In the genomic region with DNA sequence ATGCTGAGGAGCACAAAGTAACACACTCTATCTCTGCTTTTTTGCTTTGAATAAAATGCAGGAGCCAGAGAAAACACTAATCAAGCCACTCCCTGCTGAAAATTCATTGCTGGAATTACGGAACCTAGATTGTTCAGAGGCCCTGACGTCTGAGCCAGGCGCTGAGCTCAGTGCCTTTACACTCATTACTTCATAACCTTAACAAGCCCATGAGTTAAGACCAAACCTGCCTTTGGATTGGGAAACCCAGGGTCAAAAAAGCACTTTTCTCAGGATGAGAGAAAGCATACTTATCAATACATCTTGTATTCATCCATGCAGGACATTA, we compare ENCODE assay signal across 8 cellular contexts. TPM values are rescaled to one million over a fixed set of nuclear protein-coding genes. Genes with fewer than 3 reads are reported as not detected.
DNase-seq lines count a peak whose midpoint lies in the region; ATAC-seq, FAIRE-seq and TF ChIP-seq lines count a peak whose summit lies in the region.

No MANE protein-coding gene starts in this region.

- ATAC-seq in GM21390 (IDR thresholded peaks at IDR 0.05; ENCODE audit: unreplicated experiment) (peak; percentile 29), IMR-90 (ENCODE audit: low read depth) (peak; percentile 18)
- peak; percentile 31 for ATAC-seq in stimulated activated naive CD8-positive, alpha-beta T cell treated with anti-CD3 and anti-CD28 coated beads, Interleukin-15, amount 100 ng/mL, for 72 hours

- peaks cover 36% of the 10 kb centered on the region for H3K4me1 Mint-ChIP-seq in stimulated activated naive CD8-positive, alpha-beta T cell treated with anti-CD3 and anti-CD28 coated beads, Interleukin-15, amount 100 ng/mL, for 72 hours

- peaks cover 7% of the 10 kb centered on the region for H3K9me1 ChIP-seq in IMR-90 (ENCODE audit: insufficient read depth, low read length)

- peaks cover 3% of the 10 kb centered on the region for H3K4me1 ChIP-seq in IMR-90 (ENCODE audit: control insufficient read depth, insufficient read depth, low read length)
- peaks cover 0 to 14% of the 10 kb centered on the region in 2 donors for H3K4me1 ChIP-seq in ascending aorta

- H3K9ac ChIP-seq in IMR-90 (ENCODE audit: low read depth, low read length), result peak overlapping the region; percentile 81

- H2AFZ ChIP-seq in IMR-90 (replicated peaks; ENCODE audit: low read length, poor library complexity), result peak overlapping the region; percentile 97

- peaks cover 0 to 4% of the 10 kb centered on the region in 2 donors for H3K9me3 Mint-ChIP-seq in stimulated activated naive CD8-positive, alpha-beta T cell treated with anti-CD3 and anti-CD28 coated beads, Interleukin-15, amount 100 ng/mL, for 72 hours

- TF ChIP-seq POLR2A in IMR-90 (IDR thresholded peaks at IDR 0.05; ENCODE audit: low read depth, low read length), result no peak

- no peaks in the 10 kb centered on the region for H4K20me1 ChIP-seq in IMR-90 (ENCODE audit: insufficient read depth, low read length)

- peak overlapping the region; percentile 41; the same call in 1 of the 2 replicates for H2BK20ac ChIP-seq in IMR-90 (ENCODE audit: low read depth, low read length)

- peak overlapping the region; percentile 83 for H2BK5ac ChIP-seq in IMR-90 (ENCODE audit: low read depth, low read length, poor library complexity, severe bottlenecking)

- peak overlapping the region; percentile 82 for H2BK120ac ChIP-seq in IMR-90 (ENCODE audit: low read depth, low read length)

- no peaks in the 10 kb centered on the region for H3K9me3 ChIP-seq in IMR-90 (ENCODE audit: control insufficient read depth, insufficient read depth, low read length)
- H3K9me3 ChIP-seq in ascending aorta, result no peaks in the 10 kb centered on the region

- DNase-seq in DMS53 (lab: John Stamatoyannopoulos, UW) (peak; percentile 74), IMR-90 (peak; percentile 51), ascending aorta (ENCODE audit: low spot score in 2 of 2) (no peak), iris pigment epithelial cell (ENCODE audit: low read depth) (peak; percentile 68), urothelium cell line (ENCODE audit: low spot score) (no peak), putamen (ENCODE audit: low spot score) (no peak)
- no peak for DNase-seq in stimulated activated naive CD8-positive, alpha-beta T cell treated with anti-CD3 and anti-CD28 coated beads, Interleukin-15, amount 100 ng/mL, for 72 hours

- H2BK15ac ChIP-seq in IMR-90 (ENCODE audit: low read depth, low read length), result peak overlapping the region; percentile 78; the same call in 2 of the 3 replicates

- dilution Hi-C loops in IMR-90 (cut with HindIII; ENCODE audit: low sequenced_read_pairs, unreplicated experiment), result no loop called here

- peak overlapping the region; percentile 84 to 94 for H4K8ac ChIP-seq in IMR-90 (ENCODE audit: low read depth in 2 of 2, low read length in 2 of 2)

- no CpG with 5 or more reads among the region's 3 CpGs for WGBS in IMR-90 (ENCODE audit: extremely low coverage in 2 of 2, insufficient read length in 1 of 2), 2 experiments

- H3K14ac ChIP-seq in IMR-90 (replicated peaks; ENCODE audit: low read depth, low read length), result peak overlapping the region; percentile 93

- peak overlapping the region; percentile 95; the same call in 1 of the 2 replicates for H3K23ac ChIP-seq in IMR-90 (ENCODE audit: low read depth, low read length)

- no TSS peak for BruUV-seq in IMR-90 (replicated peaks; lab: Mats Ljungman, UMichigan)

- peaks cover 10 to 21% of the 10 kb centered on the region in 2 experiments; a peak in 3 of 4 replicates for H3K79me1 ChIP-seq in IMR-90 (ENCODE audit: low read depth in 1 of 2, low read length in 2 of 2)

- H3K18ac ChIP-seq in IMR-90 (ENCODE audit: low read depth, low read length), result peak overlapping the region; percentile 58; the same call in 1 of the 2 replicates

- FAIRE-seq in urothelium cell line (lab: Jason Lieb, UNC), result no peak

- POLR2A ChIA-PET in IMR-90 (lab: Charles Lee; ENCODE audit: unreplicated experiment), result interaction anchor here (1.0 kb wide), 1 partner anchor 9 kb away, joined by 3 read pairs; no protein-coding TSS in a partner anchor

- H3K27me3 Mint-ChIP-seq in stimulated activated naive CD8-positive, alpha-beta T cell treated with anti-CD3 and anti-CD28 coated beads, Interleukin-15, amount 100 ng/mL, for 72 hours, result no peaks in the 10 kb centered on the region

- no peak for TF ChIP-seq RAD21 in IMR-90 (IDR thresholded peaks at IDR 0.05; ENCODE audit: low read length)

- peak overlapping the region; percentile 95 to 99 for H3K27ac Mint-ChIP-seq in stimulated activated naive CD8-positive, alpha-beta T cell treated with anti-CD3 and anti-CD28 coated beads, Interleukin-15, amount 100 ng/mL, for 72 hours

- H3K56ac ChIP-seq in IMR-90 (ENCODE audit: extremely low read depth, insufficient read depth, low read length), result peak overlapping the region; percentile 64; the same call in 1 of the 2 replicates

- CTCF ChIA-PET in IMR-90 (lab: Yijun Ruan, JAX), result interaction anchor here (1.1 to 1.2 kb wide), 2 partner anchors 9 to 15 kb away, joined by 3 to 4 read pairs; no protein-coding TSS in a partner anchor

- no peak for TF ChIP-seq CTCF in IMR-90 (conservative IDR thresholded peaks at IDR 0.05; ENCODE audit: low read depth, low read length)
- TF ChIP-seq CTCF in ascending aorta (IDR thresholded peaks at IDR 0.05), result no peak

- H4K91ac ChIP-seq in IMR-90 (ENCODE audit: insufficient read depth, low read depth, low read length), result peak overlapping the region; percentile 90

- peak overlapping the region; percentile 18 for H2AK5ac ChIP-seq in IMR-90 (ENCODE audit: low read depth, low read length)

- intact Hi-C loops in IMR-90 (cut with micrococcal nuclease) (loop anchor here (2.0 to 10.0 kb wide), 3 partner anchors 78 to 256 kb away; a partner anchor contains a TSS), ascending aorta (cut with DNase I) (loop anchor here (1.0 to 5.0 kb wide), 6 partner anchors 40 to 476 kb away; a partner anchor contains a TSS)

- peak overlapping the region; percentile 90 to 93 for H3K4me3 Mint-ChIP-seq in stimulated activated naive CD8-positive, alpha-beta T cell treated with anti-CD3 and anti-CD28 coated beads, Interleukin-15, amount 100 ng/mL, for 72 hours

- H3K4ac ChIP-seq in IMR-90 (ENCODE audit: low read depth, low read length), result peak overlapping the region; percentile 91

- H3K4me2 ChIP-seq in IMR-90 (ENCODE audit: low read depth, low read length), result peak overlapping the region; percentile 83

- H3K27ac ChIP-seq in IMR-90 (ENCODE audit: insufficient read depth, low read length), result peak overlapping the region; percentile 93
- peak overlapping the region; percentile 90 to 92 for H3K27ac ChIP-seq in ascending aorta

- in situ Hi-C loops in IMR-90 (cut with MboI; ENCODE audit: low sequenced_read_pairs), result no loop called here

- H3K27me3 ChIP-seq in IMR-90 (ENCODE audit: control insufficient read depth, insufficient read depth, low read length) (no peaks in the 10 kb centered on the region), ascending aorta (no peaks in the 10 kb centered on the region)

- no peaks in the 10 kb centered on the region for H3K36me3 ChIP-seq in IMR-90 (ENCODE audit: control insufficient read depth, insufficient read depth, low read length)
- no peaks in the 10 kb centered on the region for H3K36me3 ChIP-seq in ascending aorta

- H3K4me3 ChIP-seq in IMR-90 (ENCODE audit: insufficient read depth, low read depth, low read length), result peak overlapping the region; percentile 74
- H3K4me3 ChIP-seq in ascending aorta, result peak overlapping the region; percentile 68 to 74

- peak overlapping the region; percentile 63 for H2AK9ac ChIP-seq in IMR-90 (replicated peaks; ENCODE audit: low read depth, low read length, poor library complexity)

- H4K5ac ChIP-seq in IMR-90 (ENCODE audit: low read depth, low read length), result peak overlapping the region; percentile 77

TF ChIP-seq in IMR-90, 13 proteins besides CTCF, POLR2A, EP300 and RAD21:
- TF ChIP-seq, protein P1, sequence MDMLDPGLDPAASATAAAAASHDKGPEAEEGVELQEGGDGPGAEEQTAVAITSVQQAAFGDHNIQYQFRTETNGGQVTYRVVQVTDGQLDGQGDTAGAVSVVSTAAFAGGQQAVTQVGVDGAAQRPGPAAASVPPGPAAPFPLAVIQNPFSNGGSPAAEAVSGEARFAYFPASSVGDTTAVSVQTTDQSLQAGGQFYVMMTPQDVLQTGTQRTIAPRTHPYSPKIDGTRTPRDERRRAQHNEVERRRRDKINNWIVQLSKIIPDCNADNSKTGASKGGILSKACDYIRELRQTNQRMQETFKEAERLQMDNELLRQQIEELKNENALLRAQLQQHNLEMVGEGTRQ (IDR thresholded peaks at IDR 0.05; ENCODE audit: low read depth, low read length), result no peak
- peak; percentile 13; the same call in 1 of the 2 replicates for TF ChIP-seq CEBPB (IDR thresholded peaks at IDR 0.05; ENCODE audit: low read depth, low read length)
- TF ChIP-seq MXI1 (IDR thresholded peaks at IDR 0.05; ENCODE audit: borderline replicate concordance, low read depth, low read length), result no peak

RNA-seq across cellular contexts. Expression of a gene that starts 0.8 kb away (rescaled TPM):
- total RNA-seq in IMR-90 (2012; rRNA removed) (4.4 and 5.6 TPM in 2 replicates), ascending aorta (11.2 TPM)
- polyA plus RNA-seq in IMR-90 (2012; rRNA removed), result 16.2 and 17.1 TPM in 2 replicates
- polyA plus RNA-seq in IMR-90 (2012; cell fraction: cytosol; rRNA removed), result 9.3 and 9.6 TPM in 2 replicates
- 10.3 and 25.5 TPM in 2 replicates for polyA plus RNA-seq in IMR-90 (2012; cell fraction: nucleus; rRNA removed; ENCODE audit: low replicate concordance)

Comparison
In these comparisons a context has a peak if more than half of its experiments do, and no peak if none do; other contexts are left out.
1. DNase-seq: peak in DMS53 (single experiment), IMR-90 (single experiment) and iris pigment epithelial cell (single experiment); none in ascending aorta (0 of 2), stimulated activated naive CD8-positive, alpha-beta T cell treated with anti-CD3 and anti-CD28 coated beads, Interleukin-15, amount 100 ng/mL, for 72 hours (0 of 2), urothelium cell line (single experiment) and putamen (single experiment).
2. Peak in every context shown above with its lines, with median percentiles within 50 percentile points of each other: ATAC-seq.